8 cellular contexts compared by ENCODE assay signal in the genomic region with DNA sequence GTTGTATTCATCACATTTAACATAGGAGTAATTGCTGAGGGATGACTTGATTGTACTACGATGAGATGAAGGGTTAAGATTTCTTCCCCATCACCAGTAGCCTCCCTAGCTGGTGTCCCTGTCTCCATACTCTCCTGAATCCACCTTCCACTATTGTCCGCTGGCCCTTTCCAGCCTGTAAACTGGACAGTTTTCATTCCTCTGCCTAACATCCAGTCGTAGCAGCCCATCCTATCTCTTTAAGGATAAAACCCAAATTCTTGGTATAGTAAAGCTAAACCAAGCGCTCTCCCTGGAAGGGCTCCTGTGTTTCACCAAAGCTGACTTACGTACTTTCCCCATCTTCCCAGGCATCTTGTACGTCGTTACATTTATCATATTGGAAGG. TPM values are rescaled to one million over a fixed set of nuclear protein-coding genes. Genes with fewer than 3 reads are reported as not detected.
DNase-seq lines count a peak whose midpoint lies in the region; ATAC-seq and TF ChIP-seq lines count a peak whose summit lies in the region.

No MANE protein-coding gene starts in this region.

- peaks cover 65% of the 10 kb centered on the region for H3K4me1 Mint-ChIP-seq in Calu3 (ENCODE audit: low read depth, unreplicated experiment)
- peaks cover 40 to 61% (median 55%) of the 10 kb centered on the region in 7 donors for H3K4me1 Mint-ChIP-seq in naive thymus-derived CD4-positive, alpha-beta T cell

- peak overlapping the region; percentile 84 for H3K4me3 Mint-ChIP-seq in Calu3 (ENCODE audit: low read depth, unreplicated experiment)
- H3K4me3 Mint-ChIP-seq in naive thymus-derived CD4-positive, alpha-beta T cell: peak overlapping the region; percentile 85 to 100 (median 93)

- no peaks in the 10 kb centered on the region for H3K27me3 Mint-ChIP-seq in Calu3 (ENCODE audit: unreplicated experiment)
- H3K27me3 Mint-ChIP-seq in naive thymus-derived CD4-positive, alpha-beta T cell: no peaks in the 10 kb centered on the region

- intact Hi-C loops in Calu3 (cut with micrococcal nuclease; ENCODE audit: unreplicated experiment): loop anchor here (2.0 kb wide), 1 partner anchor 25 kb away; no protein-coding TSS in a partner anchor
- intact Hi-C loops in naive thymus-derived CD4-positive, alpha-beta T cell (cut with micrococcal nuclease): loop anchor here (1.0 to 10.0 kb wide), 4 partner anchors 16 to 1581 kb away; a partner anchor contains a TSS

- POLR2A ChIA-PET in naive thymus-derived CD4-positive, alpha-beta T cell (lab: Charles Lee): interaction anchor here (0.6 to 29.6 kb wide), 14 partner anchors 21 to 788 kb away, joined by 3 to 1419 read pairs (median 7); a partner anchor contains a TSS

- DNase-seq in Calu3 (peak; percentile 27), HFF-Myc (ENCODE audit: extremely low read depth, low read depth) (no peak), epithelial cell of esophagus (ENCODE audit: low read depth) (peak; percentile 34)
- no peak for DNase-seq in naive thymus-derived CD4-positive, alpha-beta T cell
- DNase-seq in activated CD8-positive, alpha-beta memory T cell treated with anti-CD3 and anti-CD28 coated beads, Interleukin-2, amount 50 U/mL, for 4 hours: no peak

- H3K27me3 ChIP-seq in naive thymus-derived CD4-positive, alpha-beta T cell (ENCODE audit: control insufficient read depth in 2 of 2, insufficient read depth in 2 of 2, low read length in 2 of 2): no peaks in the 10 kb centered on the region

- CTCF ChIA-PET in Calu3 (lab: Charles Lee): interaction anchor here (0.6 to 1.6 kb wide), 3 partner anchors 26 to 632 kb away, joined by 3 to 5 read pairs (median 4); no protein-coding TSS in a partner anchor
- CTCF ChIA-PET in naive thymus-derived CD4-positive, alpha-beta T cell (lab: Charles Lee): interaction anchor here (1.0 to 8.1 kb wide), 5 partner anchors 12 to 207 kb away, joined by 3 to 83 read pairs (median 10); a partner anchor contains a TSS

- TSS peak; percentile 64 for BruUV-seq in Calu3 (replicated peaks; lab: Mats Ljungman, UMichigan)

- ATAC-seq in SK-N-SH treated with all-trans-retinoic acid at 6 μM for 48 hours: peak; percentile 39
- ATAC-seq in naive thymus-derived CD4-positive, alpha-beta T cell: no peak
- ATAC-seq in HG03378 (IDR thresholded peaks at IDR 0.05; ENCODE audit: unreplicated experiment): no peak
- ATAC-seq in GM19351 (IDR thresholded peaks at IDR 0.05; ENCODE audit: unreplicated experiment): no peak

- H3K27ac ChIP-seq in naive thymus-derived CD4-positive, alpha-beta T cell (ENCODE audit: low read depth, low read length): peak overlapping the region; percentile 96

- H3K36me3 ChIP-seq in naive thymus-derived CD4-positive, alpha-beta T cell (ENCODE audit: control insufficient read depth in 2 of 3, insufficient read depth in 3 of 3, low read length in 3 of 3): peaks cover 0 to 15% (median 6%) of the 10 kb centered on the region in 3 experiments

- H3K4me3 ChIP-seq in HFF-Myc (replicated peaks; ENCODE audit: low read depth, low read length) (peak overlapping the region; percentile 78), epithelial cell of esophagus (ENCODE audit: low read length) (peak overlapping the region; percentile 88)
- peak overlapping the region; percentile 87 for H3K4me3 ChIP-seq in naive thymus-derived CD4-positive, alpha-beta T cell (ENCODE audit: low read length)

- no peaks in the 10 kb centered on the region for H3K9me3 ChIP-seq in naive thymus-derived CD4-positive, alpha-beta T cell (ENCODE audit: control insufficient read depth in 2 of 3, low read length in 3 of 3)

- TF ChIP-seq CTCF in Calu3 (IDR thresholded peaks at IDR 0.05; ENCODE audit: unreplicated experiment) (no peak), HFF-Myc (IDR thresholded peaks at IDR 0.05; ENCODE audit: low read depth, low read length, missing control alignments) (no peak), epithelial cell of esophagus (IDR thresholded peaks at IDR 0.05; ENCODE audit: insufficient read depth, low read depth, low read length, missing control alignments) (no peak)

- H3K9me3 Mint-ChIP-seq in Calu3 (ENCODE audit: low read depth, unreplicated experiment): no peaks in the 10 kb centered on the region
- peaks cover 0 to 12% (median 0%) of the 10 kb centered on the region in 11 donors for H3K9me3 Mint-ChIP-seq in naive thymus-derived CD4-positive, alpha-beta T cell

- peak overlapping the region; percentile 100 for H3K27ac Mint-ChIP-seq in Calu3 (ENCODE audit: unreplicated experiment)
- peak overlapping the region; percentile 88 to 100 (median 100) for H3K27ac Mint-ChIP-seq in naive thymus-derived CD4-positive, alpha-beta T cell

- H3K36me3 Mint-ChIP-seq in Calu3 (ENCODE audit: insufficient read depth, unreplicated experiment): peaks cover 76% of the 10 kb centered on the region
- H3K36me3 Mint-ChIP-seq in naive thymus-derived CD4-positive, alpha-beta T cell: peaks cover 0 to 34% (median 24%) of the 10 kb centered on the region in 5 donors

- peaks cover 17 to 27% of the 10 kb centered on the region in 2 donors for H3K4me1 ChIP-seq in naive thymus-derived CD4-positive, alpha-beta T cell (ENCODE audit: control insufficient read depth in 2 of 2, insufficient read depth in 2 of 2, low read length in 2 of 2)

TF ChIP-seq in SK-N-SH treated with all-trans-retinoic acid at 6 μM for 48 hours, 23 proteins besides CTCF, POLR2A, EP300 and RAD21:
- TF ChIP-seq GLIS3 (CRISPR knock-in tag; IDR thresholded peaks at IDR 0.05) (no peak), OSR1 (CRISPR knock-in tag; IDR thresholded peaks at IDR 0.05) (no peak)
TF ChIP-seq in SK-N-SH treated with all-trans-retinoic acid at 6 μM for 48 hours: peak in this region for 0.

RNA-seq across cellular contexts. Expression of a gene that starts 0.7 kb away (rescaled TPM):
- total RNA-seq in Calu3 (2022): 22.6 and 32.8 TPM in 2 replicates
- 10 to 100 TPM; 23.5 to 31.0 (median 27.8) TPM for total RNA-seq in naive thymus-derived CD4-positive, alpha-beta T cell
- 10 to 100 TPM; 17.1 to 43.7 TPM for polyA plus RNA-seq in naive thymus-derived CD4-positive, alpha-beta T cell

RNA-seq across cellular contexts. Expression of a gene that starts 28.2 kb away (rescaled TPM):
- 418 and 453 TPM in 2 replicates for total RNA-seq in Calu3 (2022)
- total RNA-seq in naive thymus-derived CD4-positive, alpha-beta T cell: 100 to 1,000 TPM; 378 to 509 (median 428) TPM
- 100 to 1,000 TPM; 282 to 474 TPM for polyA plus RNA-seq in naive thymus-derived CD4-positive, alpha-beta T cell

Comparison
In these comparisons a context has a peak if more than half of its experiments do, and no peak if none do; other contexts are left out.
1. DNase-seq: peak in Calu3 (single experiment) and epithelial cell of esophagus (single experiment); none in HFF-Myc (single experiment), naive thymus-derived CD4-positive, alpha-beta T cell (0 of 9) and activated CD8-positive, alpha-beta memory T cell treated with anti-CD3 and anti-CD28 coated beads, Interleukin-2, amount 50 U/mL, for 4 hours (single experiment).
2. Peak in every context shown above with its lines, with median percentiles within 50 percentile points of each other: H3K4me3 ChIP-seq.